23 cellular contexts compared by ENCODE assay signal in genomic region chr3:174767406-174767805, GRCh38.
"Had no signal": no experiment of that assay in that cellular context is flagged by ENCODE, and none has a peak within 500 bp of the region (broad histone marks: within the 10 kb centered on the region; RNA-seq: fewer than 3 reads in every experiment).

No MANE protein-coding gene starts in this region.

- H3K27me3 ChIP-seq: dorsolateral prefrontal cortex, pancreas, right atrium auricular region, testis, upper lobe of left lung had no signal

- H3K27ac ChIP-seq: dorsolateral prefrontal cortex, psoas muscle, right atrium auricular region, skin epidermis, testis, upper lobe of left lung, WERI-Rb-1 had no signal

- H3K4me1 ChIP-seq: pancreas, psoas muscle, right atrium auricular region, testis, upper lobe of left lung had no signal

- DNase-seq: activated CD4-positive, alpha-beta T cell treated with anti-CD3 and anti-CD28 coated beads, Interleukin-2, amount 10 ng/mL, durations not matched to agents 7 days and 5 days; activated CD4-positive, CD25-positive, alpha-beta regulatory T cell treated with anti-CD3 and anti-CD28 coated beads, Interleukin-2, amount 50 U/mL, for 72 hours; activated CD8-positive, alpha-beta memory T cell treated with anti-CD3 and anti-CD28 coated beads, Interleukin-2, amount 10 ng/mL, durations not matched to agents 7 days and 5 days; activated CD8-positive, alpha-beta T cell treated with anti-CD3 and anti-CD28 coated beads for 36 hours; activated gamma-delta T cell; activated naive CD4-positive, alpha-beta T cell treated with anti-CD3 and anti-CD28 coated beads, Interleukin-2, amount 50 U/mL, for 16 hours; activated naive CD8-positive, alpha-beta T cell treated with anti-CD3 and anti-CD28 coated beads, Interleukin-2, amount 50 U/mL, for 24 hours; activated T-cell treated with anti-CD3 and anti-CD28 coated beads for 4 hours; central memory CD4-positive, alpha-beta T cell; dorsolateral prefrontal cortex; naive thymus-derived CD8-positive, alpha-beta T cell; pancreas; psoas muscle; stimulated activated CD4-positive, alpha-beta T cell treated with anti-CD3 and anti-CD28 coated beads, Interleukin-15, amount 100 ng/mL, for 24 hours; T-helper 1 cell; testis; upper lobe of left lung; WERI-Rb-1 had no signal

- ATAC-seq: activated CD8-positive, alpha-beta memory T cell treated with anti-CD3 and anti-CD28 coated beads, Interleukin-2, amount 10 ng/mL, durations not matched to agents 7 days and 5 days; activated CD8-positive, alpha-beta T cell treated with anti-CD3 and anti-CD28 coated beads for 36 hours; activated naive CD8-positive, alpha-beta T cell treated with anti-CD3 and anti-CD28 coated beads, Interleukin-2, amount 50 U/mL, for 24 hours; left lobe of liver; naive thymus-derived CD8-positive, alpha-beta T cell; psoas muscle; stimulated activated memory B cell treated with anti-CD40 and anti-IgM and Interleukin-4, amounts not matched to agents 10 μg/mL and 1 μg/mL and 100 μg/mL, for 72 hours had no signal

- H3K4me3 ChIP-seq: dorsolateral prefrontal cortex, lung, pancreas, psoas muscle, right atrium auricular region, skin epidermis, testis, upper lobe of left lung had no signal

- H3K36me3 ChIP-seq: pancreas, right atrium auricular region, upper lobe of left lung, WERI-Rb-1 had no signal

- H3K9me3 ChIP-seq: pancreas, psoas muscle, right atrium auricular region, testis, upper lobe of left lung had no signal
